23 cellular contexts compared by ENCODE assay signal in genomic region chr2:202133556-202134245, GRCh38.
"Had no signal": no experiment of that assay in that cellular context is flagged by ENCODE, and none has a peak within 500 bp of the region (broad histone marks: within the 10 kb centered on the region; RNA-seq: fewer than 3 reads in every experiment).

No MANE protein-coding gene starts in this region.

- H3K36me3 ChIP-seq: breast epithelium, gastroesophageal sphincter, heart left ventricle had no signal

- H3K4me1 ChIP-seq: breast epithelium had no signal

- H3K27me3 ChIP-seq: breast epithelium, gastroesophageal sphincter, heart left ventricle had no signal

- ATAC-seq: activated CD8-positive, alpha-beta T cell treated with anti-CD3 and anti-CD28 coated beads for 36 hours; esophagus mucosa; gastroesophageal sphincter; heart left ventricle had no signal

- DNase-seq: activated CD4-positive, alpha-beta T cell treated with anti-CD3 and anti-CD28 coated beads for 48 hours; activated CD4-positive, CD25-positive, alpha-beta regulatory T cell; activated CD8-positive, alpha-beta T cell treated with anti-CD3 and anti-CD28 coated beads for 36 hours; activated naive CD4-positive, alpha-beta T cell treated with anti-CD3 and anti-CD28 coated beads, Interleukin-2, amount 50 U/mL, for 16 hours; activated T-cell treated with anti-CD3 and anti-CD28 coated beads, Interleukin-2, amount 50 U/mL, for 1 hour; aorta; cerebellar nuclear complex; effector CD4-positive, alpha-beta T cell; heart left ventricle; immature natural killer cell; kidney glomerular epithelial cell; midbrain; nephron progenitor cell; nucleus accumbens; retina; stimulated activated CD4-positive, alpha-beta T cell treated with anti-CD3 and anti-CD28 coated beads, Interleukin-12 subunit alpha, Interleukin-12 subunit beta, amount 100 ng/mL, for 4 hours; stimulated activated CD4-positive, alpha-beta T cell treated with anti-CD3 and anti-CD28 coated beads, Interleukin-1b, Interleukin-23, amount 100 ng/mL, for 48 hours; stimulated activated CD8-positive, alpha-beta memory T cell treated with anti-CD3 and anti-CD28 coated beads, Interleukin-4, amount 100 ng/mL, for 48 hours; stimulated activated naive CD4-positive, alpha-beta T cell; T1000 had no signal

- H3K4me3 ChIP-seq: breast epithelium, gastroesophageal sphincter, heart left ventricle had no signal

- H3K27ac ChIP-seq: breast epithelium, heart left ventricle had no signal

- H3K9me3 ChIP-seq: breast epithelium, gastroesophageal sphincter, heart left ventricle had no signal
